ENCODE assay signal across 8 cellular contexts in genomic region chr1:155139895-155140629, GRCh38. TPM values are rescaled to one million over a fixed set of nuclear protein-coding genes. Genes with fewer than 3 reads are reported as not detected.
DNase-seq lines count a peak whose midpoint lies in the region; TF ChIP-seq lines count a peak whose summit lies in the region.

DPM3 (minus strand) TSS chr1:155140531; CDS start chr1:155140240, 291 bp downstream.

- H3K4me3 ChIP-seq in GM23248 (peak within 1 kb of the TSS; percentile 93), neural cell (ENCODE audit: low read length) (peak within 1 kb of the TSS; percentile 99), stomach (peak within 1 kb of the TSS; percentile 59 to 79 (median 71))

- TF ChIP-seq EP300 in neural cell (conservative IDR thresholded peaks at IDR 0.05; ENCODE audit: poor library complexity, severe bottlenecking) (peak; percentile 37), stomach (IDR thresholded peaks at IDR 0.05) (no peak)

- H3K27me3 ChIP-seq in GM23248 (replicated peaks; ENCODE audit: insufficient read depth) (no peaks in the 10 kb centered on the region), neural cell (ENCODE audit: insufficient read depth, low read depth, low read length) (no peaks in the 10 kb centered on the region), stomach (no peaks in the 10 kb centered on the region)

- H3F3A ChIP-seq in GM23248 (ENCODE audit: insufficient read depth) = peaks cover 22% of the 10 kb centered on the region
- no peaks in the 10 kb centered on the region for H3F3A ChIP-seq in neural cell (ENCODE audit: insufficient read depth, low read length, poor library complexity, severe bottlenecking)

- H3K9me3 ChIP-seq in GM23248 (ENCODE audit: low read depth) (no peaks in the 10 kb centered on the region), neural cell (ENCODE audit: low read length) (no peaks in the 10 kb centered on the region), stomach (no peaks in the 10 kb centered on the region)

- intact Hi-C loops in stomach (cut with DNase I; ENCODE audit: low total_unique reads) = no loop called here

- H3K9ac ChIP-seq in GM23248 (peak within 1 kb of the TSS; percentile 90), neural cell (ENCODE audit: low read length) (peak within 1 kb of the TSS; percentile 79)

- TF ChIP-seq CTCF in neural cell (IDR thresholded peaks at IDR 0.05; ENCODE audit: poor library complexity, severe bottlenecking) (no peak), stomach (IDR thresholded peaks at IDR 0.05) (no peak)

- H3K9me2 ChIP-seq in GM23248 (ENCODE audit: insufficient read depth) (no peaks in the 10 kb centered on the region), neural cell (ENCODE audit: insufficient read depth, low read length) (no peaks in the 10 kb centered on the region)

- H2AFZ ChIP-seq in GM23248 (peak within 1 kb of the TSS; percentile 98), neural cell (ENCODE audit: low read depth, low read length) (peak within 1 kb of the TSS; percentile 94)

- peak; percentile 83 for DNase-seq in DMS153 treated with DMSO at 0.1 percent for 48 hours (lab: John Stamatoyannopoulos, UW; ENCODE audit: unreplicated experiment)
- DNase-seq in GM23248 = peak; percentile 93
- peak; percentile 82 for DNase-seq in M059J (ENCODE audit: low read depth)
- peak; percentile 90 for DNase-seq in SIG-M5 treated with dmso at 0.1 percent for 504 hours (lab: John Stamatoyannopoulos, UW; ENCODE audit: unreplicated experiment)
- peak; percentile 96 for DNase-seq in activated effector memory CD4-positive, alpha-beta T cell treated with anti-CD3 and anti-CD28 coated beads, Interleukin-2, amount 50 U/mL, for 16 hours
- DNase-seq in fibroblast of the conjunctiva (ENCODE audit: low read depth) = peak; percentile 46
- DNase-seq in stomach = peak; percentile 92

- H3K27ac ChIP-seq in GM23248 (peak within 1 kb of the TSS; percentile 78), neural cell (ENCODE audit: low read length) (peak within 1 kb of the TSS; percentile 65), stomach (peak within 1 kb of the TSS; percentile 87 to 100 (median 98))

- H3K79me2 ChIP-seq in GM23248 (ENCODE audit: insufficient read depth) (peaks cover 38% of the 10 kb centered on the region), neural cell (replicated peaks; ENCODE audit: insufficient read depth, low read length) (peaks cover 10% of the 10 kb centered on the region)

- 0 out of 2 replicates have a peak, but pooled peaks cover 4% of the 10 kb centered on the region for H3K36me3 ChIP-seq in GM23248 (ENCODE audit: low read depth)
- H3K36me3 ChIP-seq in neural cell (ENCODE audit: insufficient read depth, low read length) = no peaks in the 10 kb centered on the region
- peaks cover 0 to 14% (median 12%) of the 10 kb centered on the region in 4 donors for H3K36me3 ChIP-seq in stomach

- peak in 1 of 4 donors; percentile 49 for TF ChIP-seq POLR2A in stomach (IDR thresholded peaks at IDR 0.05)

- H3K4me2 ChIP-seq in GM23248 (ENCODE audit: unreplicated experiment) (peak within 1 kb of the TSS; percentile 96), neural cell (ENCODE audit: low read length) (peak within 1 kb of the TSS; percentile 92)

- H3K4me1 ChIP-seq in GM23248 (ENCODE audit: insufficient read depth) = peaks cover 15% of the 10 kb centered on the region
- peaks cover 13 to 41% (median 41%) of the 10 kb centered on the region in 4 donors for H3K4me1 ChIP-seq in stomach

- TF ChIP-seq RAD21 in neural cell (conservative IDR thresholded peaks at IDR 0.05) = no peak

- no peaks in the 10 kb centered on the region for H4K20me1 ChIP-seq in GM23248 (ENCODE audit: insufficient read depth)
- no peaks in the 10 kb centered on the region for H4K20me1 ChIP-seq in neural cell (ENCODE audit: insufficient read depth)

- in situ Hi-C loops in GM23248 (cut with MboI) = no loop called here

- 2 to 3% methylated on average over 42 of the region's 42 CpGs for WGBS in GM23248 (ENCODE audit: low coverage in 1 of 2, low lambda C conversion rate in 2 of 2, missing lambda C conversion rate in 2 of 2), 2 experiments
- WGBS in stomach, 5 donors = 0 to 1% (median 0%) methylated on average over 39 to 42 of the region's 42 CpGs

TF ChIP-seq in neural cell, 6 proteins besides CTCF, POLR2A, EP300 and RAD21:
- TF ChIP-seq EZH2 (IDR thresholded peaks at IDR 0.05; ENCODE audit: borderline replicate concordance, insufficient read depth, low read length, poor library complexity, severe bottlenecking) (no peak), MXI1 (conservative IDR thresholded peaks at IDR 0.05; ENCODE audit: poor library complexity, severe bottlenecking) (peak; percentile 79), SMC3 (conservative IDR thresholded peaks at IDR 0.05; ENCODE audit: poor library complexity) (no peak), REST (IDR thresholded peaks at IDR 0.05; ENCODE audit: borderline replicate concordance) (peak; percentile 14), TAF1 (IDR thresholded peaks at IDR 0.05; ENCODE audit: low read depth) (peak; percentile 66), POLR2AphosphoS5 (IDR thresholded peaks at IDR 0.05) (peak; percentile 96)
TF ChIP-seq in neural cell: peak in this region for 4.

RNA-seq across cellular contexts. Expression of gene DPM3, which starts in this region (rescaled TPM):
- total RNA-seq in GM23248 (2014; rRNA removed; shearing (Covaris generic)) = 21.8 and 50.7 TPM in 2 replicates
- polyA plus RNA-seq in GM23248 (2016; fragmentation: Nextera tagmentation; extraction: Ambion mirVana) (75.3 and 82.3 TPM in 2 replicates), neural cell (150 TPM in 2 replicates), stomach (100 to 1,000 TPM; 192 to 301 (median 220) TPM)
- total RNA-seq in M059J (2014; rRNA removed; shearing (Covaris generic)) = 88.4 and 175 TPM in 2 replicates
- 13.9 and 17.8 TPM in 2 replicates for polyA minus RNA-seq in neural cell
- 10 to 100 TPM in 4 of 5 donors, not detected in 1; 13.3 to 51.3 (median 38.3) TPM for total RNA-seq in stomach

Comparison
In these comparisons a context has a peak if more than half of its experiments do, and no peak if none do; other contexts are left out.
1. Peak in every context shown above with its lines: DNase-seq, H3K4me3 ChIP-seq and H3K27ac ChIP-seq.
2. DNase-seq: peak in every context shown above with its lines; median percentile 96 in activated effector memory CD4-positive, alpha-beta T cell treated with anti-CD3 and anti-CD28 coated beads, Interleukin-2, amount 50 U/mL, for 16 hours; 93 in GM23248; 92 in stomach; 90 in SIG-M5 treated with dmso at 0.1 percent for 504 hours; 83 in DMS153 treated with DMSO at 0.1 percent for 48 hours; 82 in M059J; 46 in fibroblast of the conjunctiva.